18 cellular contexts compared by ENCODE assay signal in the genomic region with DNA sequence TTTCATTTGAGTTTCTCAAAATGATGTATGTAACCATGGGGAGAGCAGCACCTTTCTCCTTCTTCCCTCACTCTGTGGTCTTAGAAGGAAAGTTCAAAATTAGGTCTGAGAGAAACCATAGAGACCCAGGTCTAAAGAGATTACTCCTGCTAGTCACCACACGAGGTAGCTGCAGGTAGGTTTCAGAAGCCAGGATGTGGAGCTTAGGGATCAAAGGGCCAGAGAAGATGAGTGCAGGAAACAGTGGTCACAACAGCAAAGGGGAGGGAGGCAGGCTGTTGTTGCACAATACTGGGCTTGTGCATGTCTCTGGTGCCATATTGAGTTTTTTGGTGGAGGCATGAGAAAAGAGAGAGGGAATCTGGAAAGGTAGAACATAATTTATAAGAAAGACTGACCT.
"Had no signal": no experiment of that assay in that cellular context is flagged by ENCODE, and none has a peak within 500 bp of the region (broad histone marks: within the 10 kb centered on the region; RNA-seq: fewer than 3 reads in every experiment).

No MANE protein-coding gene starts in this region.

- H3K36me3 Mint-ChIP-seq: natural killer cell treated with Interleukin-12 subunit alpha and Interleukin-12 subunit beta and Interleukin-15 and Interleukin-18, amount 100 ng/mL, for 72 hours had no signal

- DNase-seq: dermis blood vessel endothelial cell; effector memory CD4-positive, alpha-beta T cell; head of caudate nucleus; left ventricle myocardium superior; lower lobe of right lung; nucleus accumbens; stimulated activated CD4-positive, alpha-beta T cell treated with anti-CD3 and anti-CD28 coated beads, Interleukin-12 subunit alpha, Interleukin-12 subunit beta, amount 100 ng/mL, for 4 hours; stimulated activated CD4-positive, alpha-beta T cell treated with anti-CD3 and anti-CD28 coated beads, Interleukin-1b, Interleukin-23, amount 100 ng/mL, for 48 hours; stimulated activated CD4-positive, alpha-beta T cell treated with anti-CD3 and anti-CD28 coated beads, Interleukin-4, amount 100 ng/mL, for 1 hour; stimulated activated CD8-positive, alpha-beta memory T cell treated with anti-CD3 and anti-CD28 coated beads, Interleukin-4, amount 100 ng/mL, for 48 hours; stimulated activated naive CD4-positive, alpha-beta T cell treated with Interleukin-2 at 50 U/mL for 16 hours; substantia nigra; testis; tibial artery; upper lobe of right lung; uterus had no signal

- ATAC-seq: left ventricle myocardium superior; lower lobe of right lung; natural killer cell treated with Interleukin-12 subunit alpha and Interleukin-12 subunit beta and Interleukin-15 and Interleukin-18, amount 100 ng/mL, for 72 hours; sciatic nerve; upper lobe of right lung had no signal

- H3K4me3 Mint-ChIP-seq: natural killer cell treated with Interleukin-12 subunit alpha and Interleukin-12 subunit beta and Interleukin-15 and Interleukin-18, amount 100 ng/mL, for 72 hours had no signal

- H3K27ac Mint-ChIP-seq: natural killer cell treated with Interleukin-12 subunit alpha and Interleukin-12 subunit beta and Interleukin-15 and Interleukin-18, amount 100 ng/mL, for 72 hours had no signal
